ENCODE assay signal across 1 cellular context in the genomic region with DNA sequence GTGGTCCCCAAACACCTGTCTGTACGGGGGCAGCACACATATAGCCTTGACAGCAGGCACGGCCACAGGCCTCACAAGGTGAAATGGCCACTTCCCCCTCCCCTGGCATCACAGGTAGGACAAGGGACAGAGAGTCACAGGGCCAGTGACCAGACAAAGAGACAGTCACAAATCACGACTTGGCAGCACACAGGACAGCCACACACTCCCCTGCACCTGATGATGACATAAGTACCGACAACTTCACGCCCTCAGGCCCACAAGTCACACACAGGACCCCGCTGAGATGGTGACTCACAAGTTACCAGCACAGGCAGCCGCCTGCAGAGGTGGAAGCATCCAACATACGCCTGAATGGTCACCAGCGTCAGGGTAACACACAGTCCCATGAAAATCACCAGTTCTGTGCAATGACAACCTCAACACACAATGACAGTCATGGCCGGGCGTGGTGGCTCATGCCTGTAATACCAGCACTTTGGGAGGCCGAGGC.
TF ChIP-seq lines count a peak whose summit lies in the region.

No MANE protein-coding gene starts in this region.

TF ChIP-seq in HCT116, 20 proteins besides CTCF, POLR2A, EP300 and RAD21 (continued from another document):
- TF ChIP-seq, protein P1, sequence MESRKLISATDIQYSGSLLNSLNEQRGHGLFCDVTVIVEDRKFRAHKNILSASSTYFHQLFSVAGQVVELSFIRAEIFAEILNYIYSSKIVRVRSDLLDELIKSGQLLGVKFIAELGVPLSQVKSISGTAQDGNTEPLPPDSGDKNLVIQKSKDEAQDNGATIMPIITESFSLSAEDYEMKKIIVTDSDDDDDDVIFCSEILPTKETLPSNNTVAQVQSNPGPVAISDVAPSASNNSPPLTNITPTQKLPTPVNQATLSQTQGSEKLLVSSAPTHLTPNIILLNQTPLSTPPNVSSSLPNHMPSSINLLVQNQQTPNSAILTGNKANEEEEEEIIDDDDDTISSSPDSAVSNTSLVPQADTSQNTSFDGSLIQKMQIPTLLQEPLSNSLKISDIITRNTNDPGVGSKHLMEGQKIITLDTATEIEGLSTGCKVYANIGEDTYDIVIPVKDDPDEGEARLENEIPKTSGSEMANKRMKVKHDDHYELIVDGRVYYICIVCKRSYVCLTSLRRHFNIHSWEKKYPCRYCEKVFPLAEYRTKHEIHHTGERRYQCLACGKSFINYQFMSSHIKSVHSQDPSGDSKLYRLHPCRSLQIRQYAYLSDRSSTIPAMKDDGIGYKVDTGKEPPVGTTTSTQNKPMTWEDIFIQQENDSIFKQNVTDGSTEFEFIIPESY (IDR thresholded peaks at IDR 0.05; ENCODE audit: extremely low read depth, insufficient replicate concordance, low read length), result no peak
- no peak for TF ChIP-seq CBX3 (IDR thresholded peaks at IDR 0.05; ENCODE audit: low read depth)
- TF ChIP-seq EZH2 (IDR thresholded peaks at IDR 0.05), result no peak
- TF ChIP-seq POLR2AphosphoS5 (IDR thresholded peaks at IDR 0.05; ENCODE audit: low read depth, low read length), result no peak
- no peak for TF ChIP-seq YY1 (IDR thresholded peaks at IDR 0.05; ENCODE audit: extremely low read depth, insufficient replicate concordance, low read depth, low read length)
- TF ChIP-seq, protein P2, sequence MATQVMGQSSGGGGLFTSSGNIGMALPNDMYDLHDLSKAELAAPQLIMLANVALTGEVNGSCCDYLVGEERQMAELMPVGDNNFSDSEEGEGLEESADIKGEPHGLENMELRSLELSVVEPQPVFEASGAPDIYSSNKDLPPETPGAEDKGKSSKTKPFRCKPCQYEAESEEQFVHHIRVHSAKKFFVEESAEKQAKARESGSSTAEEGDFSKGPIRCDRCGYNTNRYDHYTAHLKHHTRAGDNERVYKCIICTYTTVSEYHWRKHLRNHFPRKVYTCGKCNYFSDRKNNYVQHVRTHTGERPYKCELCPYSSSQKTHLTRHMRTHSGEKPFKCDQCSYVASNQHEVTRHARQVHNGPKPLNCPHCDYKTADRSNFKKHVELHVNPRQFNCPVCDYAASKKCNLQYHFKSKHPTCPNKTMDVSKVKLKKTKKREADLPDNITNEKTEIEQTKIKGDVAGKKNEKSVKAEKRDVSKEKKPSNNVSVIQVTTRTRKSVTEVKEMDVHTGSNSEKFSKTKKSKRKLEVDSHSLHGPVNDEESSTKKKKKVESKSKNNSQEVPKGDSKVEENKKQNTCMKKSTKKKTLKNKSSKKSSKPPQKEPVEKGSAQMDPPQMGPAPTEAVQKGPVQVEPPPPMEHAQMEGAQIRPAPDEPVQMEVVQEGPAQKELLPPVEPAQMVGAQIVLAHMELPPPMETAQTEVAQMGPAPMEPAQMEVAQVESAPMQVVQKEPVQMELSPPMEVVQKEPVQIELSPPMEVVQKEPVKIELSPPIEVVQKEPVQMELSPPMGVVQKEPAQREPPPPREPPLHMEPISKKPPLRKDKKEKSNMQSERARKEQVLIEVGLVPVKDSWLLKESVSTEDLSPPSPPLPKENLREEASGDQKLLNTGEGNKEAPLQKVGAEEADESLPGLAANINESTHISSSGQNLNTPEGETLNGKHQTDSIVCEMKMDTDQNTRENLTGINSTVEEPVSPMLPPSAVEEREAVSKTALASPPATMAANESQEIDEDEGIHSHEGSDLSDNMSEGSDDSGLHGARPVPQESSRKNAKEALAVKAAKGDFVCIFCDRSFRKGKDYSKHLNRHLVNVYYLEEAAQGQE (IDR thresholded peaks at IDR 0.05; ENCODE audit: low read depth), result no peak
- TF ChIP-seq CEBPB (IDR thresholded peaks at IDR 0.05; ENCODE audit: low read depth), result no peak
- no peak for TF ChIP-seq EZH2phosphoT487 (IDR thresholded peaks at IDR 0.05; ENCODE audit: borderline replicate concordance)
- no peak for TF ChIP-seq SRF (IDR thresholded peaks at IDR 0.05; ENCODE audit: low read depth)
- TF ChIP-seq ELF1 (IDR thresholded peaks at IDR 0.05; ENCODE audit: borderline replicate concordance, low read depth), result no peak
- TF ChIP-seq, protein P3, sequence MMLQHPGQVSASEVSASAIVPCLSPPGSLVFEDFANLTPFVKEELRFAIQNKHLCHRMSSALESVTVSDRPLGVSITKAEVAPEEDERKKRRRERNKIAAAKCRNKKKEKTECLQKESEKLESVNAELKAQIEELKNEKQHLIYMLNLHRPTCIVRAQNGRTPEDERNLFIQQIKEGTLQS (IDR thresholded peaks at IDR 0.05), result no peak
- no peak for TF ChIP-seq SP1 (IDR thresholded peaks at IDR 0.05; ENCODE audit: low read depth)
- no peak for TF ChIP-seq TCF7L2 (IDR thresholded peaks at IDR 0.05; ENCODE audit: borderline replicate concordance, extremely low read depth, insufficient read depth, insufficient read length)
- no peak for TF ChIP-seq SIN3A (IDR thresholded peaks at IDR 0.05; ENCODE audit: low read depth)
